ENCODE assay signal across 26 cellular contexts in genomic region chr19:35342430-35342829, GRCh38. TPM values are rescaled to one million over a fixed set of nuclear protein-coding genes. Genes with fewer than 3 reads are reported as not detected.
DNase-seq lines count a peak whose midpoint lies in the region; ATAC-seq, FAIRE-seq and TF ChIP-seq lines count a peak whose summit lies in the region.
"Had no signal": no experiment of that assay in that cellular context is flagged by ENCODE, and none has a peak within 500 bp of the region (broad histone marks: within the 10 kb centered on the region; RNA-seq: fewer than 3 reads in every experiment).

No MANE protein-coding gene starts in this region.

- WGBS in heart right ventricle, 2 donors, result 51 to 57% methylated on average over 5 of the region's 5 CpGs

- TF ChIP-seq CTCF in heart right ventricle (IDR thresholded peaks at IDR 0.05) (no peak), WERI-Rb-1 (IDR thresholded peaks at IDR 0.05; ENCODE audit: low read depth, low read length) (peak; percentile 34), lower lobe of right lung (IDR thresholded peaks at IDR 0.05) (no peak)

- intact Hi-C loops in cardiac septum (cut with DNase I), result no loop called here
- intact Hi-C loops in heart right ventricle (cut with DNase I), result no loop called here
- intact Hi-C loops in lower lobe of right lung (cut with DNase I), result no loop called here

- DNase-seq in cardiac septum (ENCODE audit: low spot score) (peak; percentile 29), heart right ventricle (no peak), WERI-Rb-1 (peak; percentile 96), lower lobe of right lung (peak; percentile 5), HTR-8/SVneo (ENCODE audit: insufficient read length, low spot score) (no peak), DMS153 treated with DMSO at 0.1 percent for 48 hours (lab: John Stamatoyannopoulos, UW; ENCODE audit: unreplicated experiment) (no peak), NCI-H345 treated with DMSO at 0.1 percent for 48 hours (lab: John Stamatoyannopoulos, UW; ENCODE audit: unreplicated experiment) (no peak)
- DNase-seq: activated CD4-positive, alpha-beta T cell treated with anti-CD3 and anti-CD28 coated beads for 4 hours; activated effector memory CD4-positive, alpha-beta T cell treated with Interleukin-2 at 50 U/mL for 16 hours; CD8-positive, alpha-beta T cell; dermis blood vessel endothelial cell; foreskin fibroblast; hippocampal formation; IMR-90; mesenchymal stem cell; MG63; NCI-H1436; psoas muscle had no signal

- FAIRE-seq in HTR-8/SVneo (lab: Jason Lieb, UNC), result no peak
- FAIRE-seq: bronchial epithelial cell, keratinocyte had no signal

- no peak for ATAC-seq in heart right ventricle
- ATAC-seq in lower lobe of right lung, result no peak
- no peak for ATAC-seq in GM19324 (IDR thresholded peaks at IDR 0.05; ENCODE audit: low FRiP score, unreplicated experiment)
- ATAC-seq: CD8-positive, alpha-beta T cell; psoas muscle had no signal

- H3K4me1 ChIP-seq in heart right ventricle (peaks cover 0 to 15% (median 0%) of the 10 kb centered on the region in 9 donors), lower lobe of right lung (peaks cover 10% of the 10 kb centered on the region)
- H3K4me1 ChIP-seq: HAP-1, psoas muscle had no signal

- H3K27ac ChIP-seq in heart right ventricle, result no peak overlapping the region
- peak overlapping the region; percentile 87 for H3K27ac ChIP-seq in WERI-Rb-1
- H3K27ac ChIP-seq in lower lobe of right lung, result no peak overlapping the region
- H3K27ac ChIP-seq: Peyer's patch, psoas muscle had no signal

- no peaks in the 10 kb centered on the region for H3K36me3 ChIP-seq in heart right ventricle
- H3K36me3 ChIP-seq in WERI-Rb-1, result no peaks in the 10 kb centered on the region
- no peaks in the 10 kb centered on the region for H3K36me3 ChIP-seq in lower lobe of right lung
- H3K36me3 ChIP-seq: HAP-1, MG63, Peyer's patch had no signal

- no peak overlapping the region for H3K4me3 ChIP-seq in heart right ventricle
- peak overlapping the region; percentile 23 for H3K4me3 ChIP-seq in WERI-Rb-1 (ENCODE audit: low read depth, low read length)
- H3K4me3 ChIP-seq in lower lobe of right lung, result no peak overlapping the region
- H3K4me3 ChIP-seq: HAP-1, MG63, Peyer's patch, psoas muscle, smooth muscle cell had no signal

- no peaks in the 10 kb centered on the region for H3K9me3 ChIP-seq in heart right ventricle
- H3K9me3 ChIP-seq in WERI-Rb-1 (ENCODE audit: severe bottlenecking), result no peaks in the 10 kb centered on the region
- H3K9me3 ChIP-seq in lower lobe of right lung, result no peaks in the 10 kb centered on the region
- H3K9me3 ChIP-seq: HAP-1, MG63, Peyer's patch, psoas muscle had no signal

- H3K27me3 ChIP-seq in heart right ventricle (peaks cover 0 to 18% (median 9%) of the 10 kb centered on the region in 7 donors), WERI-Rb-1 (ENCODE audit: insufficient read depth, low read depth, severe bottlenecking) (no peaks in the 10 kb centered on the region), lower lobe of right lung (ENCODE audit: low read depth) (no peaks in the 10 kb centered on the region)
- H3K27me3 ChIP-seq: Peyer's patch had no signal

RNA-seq across cellular contexts. Expression of gene FFAR1, which starts 5.3 kb away (rescaled TPM):
- total RNA-seq in cardiac septum (not detected), heart right ventricle (not detected), lower lobe of right lung (not detected)
- not detected for polyA plus RNA-seq in heart right ventricle
- total RNA-seq: bronchial epithelial cell, Daoy, dermis blood vessel endothelial cell, IMR-90, psoas muscle, smooth muscle cell had no signal
- polyA plus RNA-seq: AG04450, IMR-90, keratinocyte, psoas muscle, smooth muscle cell had no signal

RNA-seq across cellular contexts. Expression of gene CD22, which starts 13.4 kb away (rescaled TPM):
- total RNA-seq in cardiac septum (0.70 TPM), heart right ventricle (1 to 10 TPM in 1 of 10 donors, under 1 TPM in 7, not detected in 2; 0.22 to 1.6 (median 0.49) TPM), lower lobe of right lung (19.1 TPM)
- polyA plus RNA-seq in heart right ventricle, result under 1 TPM; 0.07 to 0.12 TPM
- total RNA-seq: Daoy, smooth muscle cell had no signal
- polyA plus RNA-seq: AG04450, smooth muscle cell had no signal

RNA-seq across cellular contexts. Expression of gene FFAR3, which starts 15.8 kb away (rescaled TPM):
- total RNA-seq in cardiac septum, result not detected
- total RNA-seq in heart right ventricle, result under 1 TPM in 2 of 10 donors, not detected in 8; 0.40 to 0.49 TPM
- polyA plus RNA-seq in heart right ventricle, result under 1 TPM in 1 of 2 donors, not detected in 1; 0.09 TPM
- total RNA-seq in lower lobe of right lung, result not detected
- total RNA-seq: bronchial epithelial cell; CD8-positive, alpha-beta T cell; Daoy; IMR-90; smooth muscle cell had no signal
- polyA plus RNA-seq: AG04450, IMR-90, keratinocyte, smooth muscle cell had no signal

RNA-seq across cellular contexts. Expression of gene GPR42, which starts 28.4 kb away (rescaled TPM):
- total RNA-seq in cardiac septum, result not detected
- total RNA-seq in heart right ventricle, result not detected
- polyA plus RNA-seq in heart right ventricle, result not detected
- total RNA-seq in lower lobe of right lung, result not detected
- total RNA-seq: bronchial epithelial cell; CD8-positive, alpha-beta T cell; Daoy; dermis blood vessel endothelial cell; IMR-90; psoas muscle; smooth muscle cell had no signal
- polyA plus RNA-seq: AG04450, IMR-90, keratinocyte, psoas muscle, smooth muscle cell had no signal

RNA-seq across cellular contexts. Expression of gene MAG, which starts 50.5 kb away (rescaled TPM):
- total RNA-seq in cardiac septum (not detected), heart right ventricle (under 1 TPM in 1 of 10 donors, not detected in 9; 0.39 TPM), lower lobe of right lung (not detected)
- polyA plus RNA-seq in heart right ventricle, result under 1 TPM in 1 of 2 donors, not detected in 1; 0.04 TPM
- total RNA-seq: bronchial epithelial cell; CD8-positive, alpha-beta T cell; Daoy; dermis blood vessel endothelial cell; IMR-90; smooth muscle cell had no signal
- polyA plus RNA-seq: AG04450, IMR-90, keratinocyte, smooth muscle cell had no signal

Comparison
In these comparisons a context has a peak if more than half of its experiments do, and no peak if none do; other contexts are left out.
1. DNase-seq: peak in cardiac septum (single experiment), WERI-Rb-1 (single experiment) and lower lobe of right lung (single experiment); none in heart right ventricle (0 of 2), HTR-8/SVneo (single experiment), DMS153 treated with DMSO at 0.1 percent for 48 hours (single experiment) and NCI-H345 treated with DMSO at 0.1 percent for 48 hours (single experiment).